1 cellular context compared by ENCODE assay signal in the genomic region with DNA sequence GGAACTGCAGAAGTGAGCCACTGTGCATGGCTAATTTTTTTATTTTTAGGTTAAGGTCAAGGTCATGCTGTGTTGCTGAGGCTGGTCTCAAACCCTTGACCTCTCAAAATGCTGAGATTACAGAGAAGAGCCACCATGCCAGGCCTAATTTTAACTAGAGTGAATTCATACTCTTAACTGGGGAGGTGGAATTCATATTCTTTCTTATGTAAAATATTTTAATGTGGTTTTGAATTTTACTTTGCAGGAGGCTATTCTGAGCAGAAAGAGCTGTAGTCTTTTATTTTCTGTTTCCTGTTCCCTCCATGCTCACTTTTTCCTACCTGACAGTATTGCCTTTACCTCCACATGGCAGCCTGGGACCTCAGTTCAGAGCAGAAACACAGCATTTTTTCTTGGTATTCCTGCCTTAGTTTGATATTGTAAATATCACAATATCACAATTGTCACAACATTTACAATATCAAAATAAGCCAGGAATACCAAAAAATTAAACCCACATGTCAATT.
TF ChIP-seq lines count a peak whose summit lies in the region.

No MANE protein-coding gene starts in this region.

TF ChIP-seq in WTC11, 78 proteins besides CTCF, POLR2A, EP300 and RAD21 (continued from another document):
- no peak for TF ChIP-seq PRDM15 (CRISPR knock-in tag; IDR thresholded peaks at IDR 0.05)
- no peak for TF ChIP-seq SMAD4 (CRISPR knock-in tag; IDR thresholded peaks at IDR 0.05)
- TF ChIP-seq E2F5 (CRISPR knock-in tag; IDR thresholded peaks at IDR 0.05): no peak
- TF ChIP-seq ZNF423 (CRISPR knock-in tag; IDR thresholded peaks at IDR 0.05): no peak
- TF ChIP-seq SMAD3 (CRISPR knock-in tag; IDR thresholded peaks at IDR 0.05; ENCODE audit: borderline replicate concordance): no peak
- no peak for TF ChIP-seq MAX (CRISPR knock-in tag; IDR thresholded peaks at IDR 0.05)
- TF ChIP-seq ZNF121 (CRISPR knock-in tag; IDR thresholded peaks at IDR 0.05): no peak
- no peak for TF ChIP-seq ZNF425 (CRISPR knock-in tag; conservative IDR thresholded peaks at IDR 0.05)
- TF ChIP-seq, protein P1, sequence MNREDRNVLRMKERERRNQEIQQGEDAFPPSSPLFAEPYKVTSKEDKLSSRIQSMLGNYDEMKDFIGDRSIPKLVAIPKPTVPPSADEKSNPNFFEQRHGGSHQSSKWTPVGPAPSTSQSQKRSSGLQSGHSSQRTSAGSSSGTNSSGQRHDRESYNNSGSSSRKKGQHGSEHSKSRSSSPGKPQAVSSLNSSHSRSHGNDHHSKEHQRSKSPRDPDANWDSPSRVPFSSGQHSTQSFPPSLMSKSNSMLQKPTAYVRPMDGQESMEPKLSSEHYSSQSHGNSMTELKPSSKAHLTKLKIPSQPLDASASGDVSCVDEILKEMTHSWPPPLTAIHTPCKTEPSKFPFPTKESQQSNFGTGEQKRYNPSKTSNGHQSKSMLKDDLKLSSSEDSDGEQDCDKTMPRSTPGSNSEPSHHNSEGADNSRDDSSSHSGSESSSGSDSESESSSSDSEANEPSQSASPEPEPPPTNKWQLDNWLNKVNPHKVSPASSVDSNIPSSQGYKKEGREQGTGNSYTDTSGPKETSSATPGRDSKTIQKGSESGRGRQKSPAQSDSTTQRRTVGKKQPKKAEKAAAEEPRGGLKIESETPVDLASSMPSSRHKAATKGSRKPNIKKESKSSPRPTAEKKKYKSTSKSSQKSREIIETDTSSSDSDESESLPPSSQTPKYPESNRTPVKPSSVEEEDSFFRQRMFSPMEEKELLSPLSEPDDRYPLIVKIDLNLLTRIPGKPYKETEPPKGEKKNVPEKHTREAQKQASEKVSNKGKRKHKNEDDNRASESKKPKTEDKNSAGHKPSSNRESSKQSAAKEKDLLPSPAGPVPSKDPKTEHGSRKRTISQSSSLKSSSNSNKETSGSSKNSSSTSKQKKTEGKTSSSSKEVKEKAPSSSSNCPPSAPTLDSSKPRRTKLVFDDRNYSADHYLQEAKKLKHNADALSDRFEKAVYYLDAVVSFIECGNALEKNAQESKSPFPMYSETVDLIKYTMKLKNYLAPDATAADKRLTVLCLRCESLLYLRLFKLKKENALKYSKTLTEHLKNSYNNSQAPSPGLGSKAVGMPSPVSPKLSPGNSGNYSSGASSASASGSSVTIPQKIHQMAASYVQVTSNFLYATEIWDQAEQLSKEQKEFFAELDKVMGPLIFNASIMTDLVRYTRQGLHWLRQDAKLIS (CRISPR knock-in tag; IDR thresholded peaks at IDR 0.05; ENCODE audit: borderline replicate concordance): no peak
- TF ChIP-seq, protein P2, sequence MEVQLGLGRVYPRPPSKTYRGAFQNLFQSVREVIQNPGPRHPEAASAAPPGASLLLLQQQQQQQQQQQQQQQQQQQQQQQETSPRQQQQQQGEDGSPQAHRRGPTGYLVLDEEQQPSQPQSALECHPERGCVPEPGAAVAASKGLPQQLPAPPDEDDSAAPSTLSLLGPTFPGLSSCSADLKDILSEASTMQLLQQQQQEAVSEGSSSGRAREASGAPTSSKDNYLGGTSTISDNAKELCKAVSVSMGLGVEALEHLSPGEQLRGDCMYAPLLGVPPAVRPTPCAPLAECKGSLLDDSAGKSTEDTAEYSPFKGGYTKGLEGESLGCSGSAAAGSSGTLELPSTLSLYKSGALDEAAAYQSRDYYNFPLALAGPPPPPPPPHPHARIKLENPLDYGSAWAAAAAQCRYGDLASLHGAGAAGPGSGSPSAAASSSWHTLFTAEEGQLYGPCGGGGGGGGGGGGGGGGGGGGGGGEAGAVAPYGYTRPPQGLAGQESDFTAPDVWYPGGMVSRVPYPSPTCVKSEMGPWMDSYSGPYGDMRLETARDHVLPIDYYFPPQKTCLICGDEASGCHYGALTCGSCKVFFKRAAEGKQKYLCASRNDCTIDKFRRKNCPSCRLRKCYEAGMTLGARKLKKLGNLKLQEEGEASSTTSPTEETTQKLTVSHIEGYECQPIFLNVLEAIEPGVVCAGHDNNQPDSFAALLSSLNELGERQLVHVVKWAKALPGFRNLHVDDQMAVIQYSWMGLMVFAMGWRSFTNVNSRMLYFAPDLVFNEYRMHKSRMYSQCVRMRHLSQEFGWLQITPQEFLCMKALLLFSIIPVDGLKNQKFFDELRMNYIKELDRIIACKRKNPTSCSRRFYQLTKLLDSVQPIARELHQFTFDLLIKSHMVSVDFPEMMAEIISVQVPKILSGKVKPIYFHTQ (CRISPR knock-in tag; IDR thresholded peaks at IDR 0.05): no peak
- no peak for TF ChIP-seq NFYB (CRISPR knock-in tag; conservative IDR thresholded peaks at IDR 0.05; ENCODE audit: low read depth)
- no peak for TF ChIP-seq ATF3 (CRISPR knock-in tag; conservative IDR thresholded peaks at IDR 0.05)
- no peak for TF ChIP-seq NFE2L1 (CRISPR knock-in tag; IDR thresholded peaks at IDR 0.05)
- TF ChIP-seq EMX1 (CRISPR knock-in tag; IDR thresholded peaks at IDR 0.05): no peak
- no peak for TF ChIP-seq PREB (CRISPR knock-in tag; IDR thresholded peaks at IDR 0.05; ENCODE audit: borderline replicate concordance)
- no peak for TF ChIP-seq FOXJ3 (CRISPR knock-in tag; IDR thresholded peaks at IDR 0.05; ENCODE audit: borderline replicate concordance)
